Comparison of ENCODE assay signal across 33 cellular contexts in genomic region chrX:65491620-65492019, GRCh38. TPM values are rescaled to one million over a fixed set of nuclear protein-coding genes. Genes with fewer than 3 reads are reported as not detected.
DNase-seq lines count a peak whose midpoint lies in the region; ATAC-seq, FAIRE-seq and TF ChIP-seq lines count a peak whose summit lies in the region.
"Had no signal": no experiment of that assay in that cellular context is flagged by ENCODE, and none has a peak within 500 bp of the region (broad histone marks: within the 10 kb centered on the region; RNA-seq: fewer than 3 reads in every experiment).

No MANE protein-coding gene starts in this region.

- ATAC-seq in HepG2 (no peak), right lobe of liver (no peak), mucosa of descending colon (no peak)
- ATAC-seq: A549; CD8-positive, alpha-beta T cell had no signal

- no peak for FAIRE-seq in HepG2 (lab: Jason Lieb, UNC)
- FAIRE-seq: A204.1, D721Med had no signal

- H3K4me1 ChIP-seq in HepG2 (ENCODE audit: insufficient read depth, low read length) (no peaks in the 10 kb centered on the region), right lobe of liver (no peaks in the 10 kb centered on the region), HEK293 (ENCODE audit: control insufficient read depth, insufficient read depth, low read length) (no peaks in the 10 kb centered on the region), mesendoderm (ENCODE audit: control insufficient read depth, low read depth, low read length) (peaks cover 2% of the 10 kb centered on the region), mucosa of descending colon (ENCODE audit: low read depth) (no peaks in the 10 kb centered on the region)
- H3K4me1 ChIP-seq: A549; BE2C; BLaER1; BLaER1 treated with 17β-estradiol and CSF1 and Interleukin-3, amounts not matched to agents 10 nM and 100 nM; Caco-2 had no signal

- no peak overlapping the region for H3K23ac ChIP-seq in mesendoderm (ENCODE audit: low read length)

- H2BK5ac ChIP-seq in mesendoderm (ENCODE audit: low read length) = no peak overlapping the region

- no peaks in the 10 kb centered on the region for H3K79me2 ChIP-seq in HepG2 (ENCODE audit: insufficient read depth, low read length)
- H3K79me2 ChIP-seq in mesendoderm (ENCODE audit: control insufficient read depth, insufficient read depth, low read length) = no peaks in the 10 kb centered on the region

- no peak overlapping the region for H2AFZ ChIP-seq in HepG2 (ENCODE audit: low read length)

- H3K9ac ChIP-seq in HepG2 (ENCODE audit: insufficient read depth, low read depth, low read length) = no peak overlapping the region
- H3K9ac ChIP-seq in mesendoderm (ENCODE audit: low read length) = no peak overlapping the region
- H3K9ac ChIP-seq: BLaER1; BLaER1 treated with 17β-estradiol and CSF1 and Interleukin-3, amounts not matched to agents 10 nM and 100 nM had no signal

- TF ChIP-seq POLR2A in HepG2 (IDR thresholded peaks at IDR 0.05; ENCODE audit: insufficient read depth in 1 of 2, low read depth in 2 of 2, low read length in 2 of 2) = no peak
- no peak for TF ChIP-seq POLR2A in right lobe of liver (IDR thresholded peaks at IDR 0.05)

- POLR2A ChIA-PET in HepG2 (lab: Yijun Ruan, JAX) = no interaction called here
- POLR2A ChIA-PET in HEK293 (lab: Yijun Ruan, JAX) = no interaction called here

- no TSS peak for BruUV-seq in HepG2 (replicated peaks; lab: Mats Ljungman, UMichigan)

- in situ Hi-C loops in HepG2 (cut with HindIII; ENCODE audit: extremely low pct_ligation_motif_present, low pct_unique_long_range_greater_than_20kb) = no loop called here

- no peaks in the 10 kb centered on the region for H4K20me1 ChIP-seq in HepG2 (ENCODE audit: insufficient read depth, low read length)
- H4K20me1 ChIP-seq: BLaER1; BLaER1 treated with 17β-estradiol and CSF1 and Interleukin-3, amounts not matched to agents 10 nM and 100 nM had no signal

- H3K27ac ChIP-seq in HepG2 (ENCODE audit: extremely low read length, insufficient read depth, low read length) = no peak overlapping the region
- no peak overlapping the region for H3K27ac ChIP-seq in right lobe of liver
- no peak overlapping the region for H3K27ac ChIP-seq in HEK293 (ENCODE audit: extremely low read depth, low read depth, low read length)
- H3K27ac ChIP-seq in mesendoderm (ENCODE audit: low read depth, low read length) = no peak overlapping the region
- H3K27ac ChIP-seq: 22Rv1; A549; BLaER1; BLaER1 treated with 17β-estradiol and CSF1 and Interleukin-3, amounts not matched to agents 10 nM and 100 nM; C4-2B had no signal

- TF ChIP-seq CTCF in HepG2 (CRISPR knock-in tag; IDR thresholded peaks at IDR 0.05) (no peak), right lobe of liver (IDR thresholded peaks at IDR 0.05) (no peak), HEK293 (tag by site-specific recombination; IDR thresholded peaks at IDR 0.05) (no peak), mucosa of descending colon (IDR thresholded peaks at IDR 0.05) (no peak)

- no peak overlapping the region for H4K5ac ChIP-seq in mesendoderm (ENCODE audit: low read length)

- H3K36me3 ChIP-seq in HepG2 (replicated peaks in 1 of 2; ENCODE audit: control insufficient read depth in 1 of 2, insufficient read depth in 2 of 2, low read length in 2 of 2) (no peaks in the 10 kb centered on the region), right lobe of liver (no peaks in the 10 kb centered on the region), HEK293 (ENCODE audit: control insufficient read depth in 2 of 2, insufficient read depth in 1 of 2, low read length in 2 of 2) (no peaks in the 10 kb centered on the region; a peak in 1 of 3 replicates), mesendoderm (ENCODE audit: control insufficient read depth, insufficient read depth, low read length) (no peaks in the 10 kb centered on the region), mucosa of descending colon (ENCODE audit: low read depth) (no peaks in the 10 kb centered on the region)
- H3K36me3 ChIP-seq: BE2C; BLaER1; BLaER1 treated with 17β-estradiol and CSF1 and Interleukin-3, amounts not matched to agents 10 nM and 100 nM had no signal

- intact Hi-C loops in HepG2 (cut with micrococcal nuclease; ENCODE audit: unreplicated experiment) (no loop called here), right lobe of liver (cut with DNase I) (no loop called here), mucosa of descending colon (cut with DNase I, micrococcal nuclease) (no loop called here)

- no peaks in the 10 kb centered on the region for H3K27me3 ChIP-seq in HepG2 (ENCODE audit: control insufficient read depth in 1 of 2, insufficient read depth in 2 of 2, low read length in 2 of 2)
- no peaks in the 10 kb centered on the region for H3K27me3 ChIP-seq in right lobe of liver
- no peaks in the 10 kb centered on the region for H3K27me3 ChIP-seq in mesendoderm (ENCODE audit: insufficient read depth, low read length, poor library complexity)
- H3K27me3 ChIP-seq: BE2C had no signal

- no peak for TF ChIP-seq RAD21 in HepG2 (CRISPR knock-in tag; IDR thresholded peaks at IDR 0.05)

- 100% methylated on average over 3 of the region's 3 CpGs for WGBS in HepG2 (ENCODE audit: low lambda C conversion rate)
- WGBS in right lobe of liver (ENCODE audit: insufficient coverage, low coverage, low lambda C conversion rate, missing lambda C conversion rate) = 75% methylated on average over 3 of the region's 3 CpGs
- WGBS in mesendoderm (ENCODE audit: extremely low coverage, insufficient coverage, low lambda C conversion rate) = no CpG with 5 or more reads among the region's 3 CpGs

- H3K56ac ChIP-seq in mesendoderm (ENCODE audit: low read length) = no peak overlapping the region

- no peak overlapping the region for H2BK120ac ChIP-seq in mesendoderm (ENCODE audit: low read depth, low read length)

- no peak overlapping the region for H3K18ac ChIP-seq in mesendoderm (ENCODE audit: low read length)

- H3K9me3 ChIP-seq in HepG2 (ENCODE audit: low read length) (no peaks in the 10 kb centered on the region), right lobe of liver (no peaks in the 10 kb centered on the region), HEK293 (ENCODE audit: control insufficient read depth, insufficient read depth, low read depth, low read length) (no peaks in the 10 kb centered on the region), mucosa of descending colon (no peaks in the 10 kb centered on the region)
- H3K9me3 ChIP-seq: A549; BE2C; BLaER1; BLaER1 treated with 17β-estradiol and CSF1 and Interleukin-3, amounts not matched to agents 10 nM and 100 nM; Caco-2 had no signal

- DNase-seq in HepG2 (ENCODE audit: low spot score) (no peak), right lobe of liver (no peak), mesendoderm (no peak), mucosa of descending colon (no peak), NCI-H446 (lab: John Stamatoyannopoulos, UW) (no peak)
- DNase-seq: 8988T; ACHN; AML-193; BE2C; C1 segment of cervical spinal cord; Caco-2; Calu3; CD4-positive, alpha-beta memory T cell; CD4-positive, alpha-beta T cell; CD4-positive, CD25-positive, alpha-beta regulatory T cell; CD8-positive, alpha-beta memory T cell; CD8-positive, alpha-beta T cell; COR-L47; DMS 273 treated with DMSO at 0.1 percent for 48 hours; DMS153; DMS53; DMS79; DMS79 treated with DMSO at 0.1 percent for 48 hours; DND-41; EL had no signal

- no peak overlapping the region for H3K4ac ChIP-seq in mesendoderm (ENCODE audit: low read depth, low read length)

- no peak for TF ChIP-seq EP300 in HepG2 (IDR thresholded peaks at IDR 0.05; ENCODE audit: low read depth in 2 of 2, low read length in 2 of 2)
- no peak for TF ChIP-seq EP300 in HepG2 (CRISPR knock-in tag; IDR thresholded peaks at IDR 0.05; ENCODE audit: borderline replicate concordance)

- CTCF ChIA-PET in HepG2 (lab: Yijun Ruan, JAX; ENCODE audit: low intra/inter-chr PET ratio, low total read pairs) = no interaction called here
- CTCF ChIA-PET in HEK293 (lab: Yijun Ruan, JAX) = interaction anchor here (0.9 kb wide), 1 partner anchor 39 kb away, joined by 3 read pairs; no protein-coding TSS in a partner anchor

- no peaks in the 10 kb centered on the region for H3K79me1 ChIP-seq in mesendoderm (ENCODE audit: low read length)

- H3K4me3 ChIP-seq in HepG2 (replicated peaks in 1 of 3; ENCODE audit: insufficient read depth in 1 of 3, low read depth in 2 of 3, low read length in 3 of 3) (no peak overlapping the region), right lobe of liver (no peak overlapping the region), HEK293 (ENCODE audit: low read depth, low read length) (no peak overlapping the region), mesendoderm (ENCODE audit: low read length) (no peak overlapping the region), mucosa of descending colon (no peak overlapping the region)
- H3K4me3 ChIP-seq: A549; BLaER1; BLaER1 treated with 17β-estradiol and CSF1 and Interleukin-3, amounts not matched to agents 10 nM and 100 nM had no signal

- peak overlapping the region; percentile 28 for H4K8ac ChIP-seq in mesendoderm (ENCODE audit: low read depth, low read length)

- no peak overlapping the region for H3K4me2 ChIP-seq in HepG2 (ENCODE audit: low read depth, low read length)
- H3K4me2 ChIP-seq in mesendoderm (ENCODE audit: low read length) = no peak overlapping the region
- H3K4me2 ChIP-seq: A549; BLaER1; BLaER1 treated with 17β-estradiol and CSF1 and Interleukin-3, amounts not matched to agents 10 nM and 100 nM had no signal

- H2AK5ac ChIP-seq in mesendoderm (ENCODE audit: low read length) = no peak overlapping the region

- no peak overlapping the region for H2BK15ac ChIP-seq in mesendoderm (replicated peaks; ENCODE audit: low read depth)

RNA-seq across cellular contexts. Expression of gene LAS1L, which starts 43.0 kb away (rescaled TPM):
- total RNA-seq in HepG2 (2016; rRNA removed; fragmentation: Illumina TruSeq; extraction: Trizol) (33.3 and 45.0 TPM in 2 replicates), right lobe of liver (10 to 100 TPM; 11.3 to 17.4 (median 14.8) TPM), mucosa of descending colon (10 to 100 TPM; 17.2 to 31.1 (median 23.6) TPM)
- total RNA-seq in HepG2 (2016; cell fraction: cytosol; rRNA removed; fragmentation: Illumina TruSeq; extraction: Trizol; ENCODE audit: low read depth) = 6.0 and 7.8 TPM in 2 replicates
- total RNA-seq in HepG2 (2016; cell fraction: insoluble cytoplasmic fraction; rRNA removed; fragmentation: Illumina TruSeq; extraction: Trizol) = 33.7 and 42.6 TPM in 2 replicates
- total RNA-seq in HepG2 (2016; cell fraction: membrane; rRNA removed; fragmentation: Illumina TruSeq; extraction: Trizol) = 9.9 and 11.3 TPM in 2 replicates
- 18.2 and 20.5 TPM in 2 replicates for total RNA-seq in HepG2 (2016; cell fraction: nucleus; rRNA removed; fragmentation: Illumina TruSeq; extraction: Trizol)
- polyA plus RNA-seq in HepG2 (2011; rRNA removed) = 18.1 TPM in 2 replicates
- polyA plus RNA-seq in HepG2 (2011; cell fraction: cytosol; rRNA removed) = 15.2 and 16.3 TPM in 2 replicates
- 27.4 and 30.1 TPM in 2 replicates for polyA plus RNA-seq in HepG2 (2011; cell fraction: nucleus; rRNA removed)
- 15.7 and 18.5 TPM in 2 replicates for polyA plus RNA-seq in HepG2 (2012)
- polyA plus RNA-seq in HepG2 (2016; cell fraction: cytosol; fragmentation: Illumina TruSeq; extraction: Trizol; ENCODE audit: low read depth) = 5.6 and 6.7 TPM in 2 replicates
- polyA plus RNA-seq in HepG2 (2016; cell fraction: insoluble cytoplasmic fraction; fragmentation: Illumina TruSeq; extraction: Trizol; ENCODE audit: low read depth) = 42.3 and 45.2 TPM in 2 replicates
- polyA plus RNA-seq in HepG2 (2016; cell fraction: membrane; fragmentation: Illumina TruSeq; extraction: Trizol; ENCODE audit: low read depth) = 7.4 and 7.9 TPM in 2 replicates
- 24.9 and 29.4 TPM in 2 replicates for polyA plus RNA-seq in HepG2 (2016; cell fraction: nucleus; fragmentation: Illumina TruSeq; extraction: Trizol; ENCODE audit: insufficient read depth, low read depth)
- polyA minus RNA-seq in HepG2 (2011; rRNA and poly(A)+ RNA removed; ENCODE audit: low replicate concordance) = 17.1 and 79.5 TPM in 2 replicates
- 6.4 and 6.8 TPM in 2 replicates for polyA minus RNA-seq in HepG2 (2011; cell fraction: cytosol; rRNA and poly(A)+ RNA removed)
- 12.9 and 13.9 TPM in 2 replicates for polyA minus RNA-seq in HepG2 (2011; cell fraction: nucleus; rRNA and poly(A)+ RNA removed)
- polyA plus RNA-seq in mesendoderm (2013, experiment 1 of 2) = 41.3 TPM
- 42.3 TPM for polyA plus RNA-seq in mesendoderm (2013, experiment 2 of 2)

Comparison
In these comparisons a context has a peak if more than half of its experiments do, and no peak if none do; other contexts are left out.
1. Of the 63 proteins assayed by ChIP-seq in both HepG2 and HEK293: peak only in HepG2: none; only in HEK293: ATF2; in both: none; in neither: 62.